ENCODE assay signal across 1 cellular context in genomic region chr15:40090774-40091455, GRCh38.
TF ChIP-seq lines count a peak whose summit lies in the region.

No MANE protein-coding gene starts in this region.

TF ChIP-seq in WTC11, 78 proteins besides CTCF, POLR2A, EP300 and RAD21:
- TF ChIP-seq ELF4 (CRISPR knock-in tag; IDR thresholded peaks at IDR 0.05; ENCODE audit: low read depth): no peak
- no peak for TF ChIP-seq GABPB1 (CRISPR knock-in tag; IDR thresholded peaks at IDR 0.05)
- no peak for TF ChIP-seq ZNF121 (CRISPR knock-in tag; IDR thresholded peaks at IDR 0.05)
- TF ChIP-seq ETV6 (CRISPR knock-in tag; IDR thresholded peaks at IDR 0.05): no peak
